Comparison of ENCODE assay signal across 8 cellular contexts in genomic region chr16:2560798-2561133, GRCh38. TPM values are rescaled to one million over a fixed set of nuclear protein-coding genes. Genes with fewer than 3 reads are reported as not detected.
DNase-seq lines count a peak whose midpoint lies in the region; ATAC-seq, FAIRE-seq and TF ChIP-seq lines count a peak whose summit lies in the region.
"Not testable (repeated sequence)": the region's sequence is repeated elsewhere in the genome, so short reads cannot be mapped to it uniquely, and the experiment has no call there.

No MANE protein-coding gene starts in this region.

- not testable (repeated sequence) for H4K20me1 ChIP-seq in HepG2 (ENCODE audit: insufficient read depth, low read length)

- H2AFZ ChIP-seq in HepG2 (ENCODE audit: low read length) = not testable (repeated sequence)

- FAIRE-seq in HepG2 (lab: Jason Lieb, UNC) = peak; percentile 85

- POLR2A ChIA-PET in HepG2 (lab: Yijun Ruan, JAX) = not testable (repeated sequence)

- H3K36me3 ChIP-seq in HepG2 (replicated peaks in 1 of 2; ENCODE audit: control insufficient read depth in 1 of 2, insufficient read depth in 2 of 2, low read length in 2 of 2); upper lobe of left lung: not testable (repeated sequence)

- TF ChIP-seq EP300 in HepG2 (IDR thresholded peaks at IDR 0.05; ENCODE audit: low read depth in 2 of 2, low read length in 2 of 2); HepG2 (CRISPR knock-in tag; IDR thresholded peaks at IDR 0.05; ENCODE audit: borderline replicate concordance); upper lobe of left lung (IDR thresholded peaks at IDR 0.05): not testable (repeated sequence)

- WGBS in HepG2 (ENCODE audit: low lambda C conversion rate) = no CpG with 5 or more reads among the region's 4 CpGs
- WGBS in upper lobe of left lung, 2 donors = 0% methylated on average over 1 of the region's 4 CpGs; no CpG with 5 or more reads in 1 of the 2 donors

- intact Hi-C loops in dorsolateral prefrontal cortex (cut with DNase I); HepG2 (cut with micrococcal nuclease; ENCODE audit: unreplicated experiment): not testable (repeated sequence)

- not testable (repeated sequence) for H3K4me2 ChIP-seq in HepG2 (ENCODE audit: low read depth, low read length)

- BruUV-seq in HepG2 (replicated peaks; lab: Mats Ljungman, UMichigan) = not testable (repeated sequence)

- ATAC-seq in GM18502 (IDR thresholded peaks at IDR 0.05; ENCODE audit: poor library complexity, unreplicated experiment) (peak; percentile 67), HG02763 (IDR thresholded peaks at IDR 0.05; ENCODE audit: unreplicated experiment) (peak; percentile 55), SK-N-SH treated with all-trans-retinoic acid at 6 μM for 48 hours (peak; percentile 99), HepG2 (peak; percentile 92), upper lobe of left lung (ENCODE audit: low FRiP score in 2 of 2) (peak; percentile 86 to 92)

- not testable (repeated sequence) for H3K27me3 ChIP-seq in dorsolateral prefrontal cortex; HepG2 (ENCODE audit: control insufficient read depth in 1 of 2, insufficient read depth in 2 of 2, low read length in 2 of 2); upper lobe of left lung

- H3K9ac ChIP-seq in HepG2 (ENCODE audit: insufficient read depth, low read depth, low read length) = not testable (repeated sequence)

- CTCF ChIA-PET in HepG2 (lab: Yijun Ruan, JAX; ENCODE audit: low intra/inter-chr PET ratio, low total read pairs) = not testable (repeated sequence)

- in situ Hi-C loops in HepG2 (cut with HindIII; ENCODE audit: extremely low pct_ligation_motif_present, low pct_unique_long_range_greater_than_20kb) = not testable (repeated sequence)

- not testable (repeated sequence) for H3K4me3 ChIP-seq in dorsolateral prefrontal cortex; HepG2 (replicated peaks in 1 of 3; ENCODE audit: insufficient read depth in 1 of 3, low read depth in 2 of 3, low read length in 3 of 3); upper lobe of left lung

- TF ChIP-seq RAD21 in HepG2 (CRISPR knock-in tag; IDR thresholded peaks at IDR 0.05) = not testable (repeated sequence)

- H3K27ac ChIP-seq in dorsolateral prefrontal cortex; HepG2 (ENCODE audit: extremely low read length, insufficient read depth, low read length); upper lobe of left lung: not testable (repeated sequence)

- not testable (repeated sequence) for H3K4me1 ChIP-seq in HepG2 (ENCODE audit: insufficient read depth, low read length); upper lobe of left lung

- H3K9me3 ChIP-seq in HepG2 (ENCODE audit: low read length); upper lobe of left lung: not testable (repeated sequence)

- DNase-seq in activated T-cell treated with anti-CD3 and anti-CD28 coated beads, Interleukin-2, amount 50 U/mL, for 1 hour = peak; percentile 70
- DNase-seq in dorsolateral prefrontal cortex = peak; percentile 55 to 84 (median 74)
- not testable (repeated sequence) for DNase-seq in HepG2 (ENCODE audit: low spot score)
- DNase-seq in stimulated activated CD4-positive, alpha-beta T cell treated with anti-CD3 and anti-CD28 coated beads, Interleukin-12 subunit alpha, Interleukin-12 subunit beta, amount 100 ng/mL, for 24 hours (ENCODE audit: low read depth in 2 of 2) = peak; percentile 40 to 60
- DNase-seq in upper lobe of left lung = peak; percentile 79 to 83

- not testable (repeated sequence) for H3K79me2 ChIP-seq in HepG2 (ENCODE audit: insufficient read depth, low read length)

- TF ChIP-seq POLR2A in HepG2 (IDR thresholded peaks at IDR 0.05; ENCODE audit: insufficient read depth in 1 of 2, low read depth in 2 of 2, low read length in 2 of 2); upper lobe of left lung (IDR thresholded peaks at IDR 0.05): not testable (repeated sequence)

- TF ChIP-seq CTCF in dorsolateral prefrontal cortex (IDR thresholded peaks at IDR 0.05 in 54 of 56, conservative IDR thresholded peaks at IDR 0.05 in 2 of 56; ENCODE audit: low read depth in 1 of 56, partially characterized antibody in 56 of 56) = peak in 54 of 56 donors; percentile 18 to 61 (median 45)
- not testable (repeated sequence) for TF ChIP-seq CTCF in HepG2 (CRISPR knock-in tag; IDR thresholded peaks at IDR 0.05)
- TF ChIP-seq CTCF in upper lobe of left lung (IDR thresholded peaks at IDR 0.05) = peak in 2 of 6 experiments; percentile 29 to 33

RNA-seq across cellular contexts. Expression of gene PDPK1, which starts 22.9 kb away (rescaled TPM):
- total RNA-seq in dorsolateral prefrontal cortex = 100 to 1,000 TPM in 95 of 120 experiments, 10 to 100 TPM in 25; 75.2 to 164 (median 115) TPM
- total RNA-seq in HepG2 (2016; rRNA removed; fragmentation: Illumina TruSeq; extraction: Trizol) = 59.6 and 72.9 TPM in 2 replicates
- 53.8 and 58.1 TPM in 2 replicates for total RNA-seq in HepG2 (2016; cell fraction: cytosol; rRNA removed; fragmentation: Illumina TruSeq; extraction: Trizol; ENCODE audit: low read depth)
- 57.5 and 62.0 TPM in 2 replicates for total RNA-seq in HepG2 (2016; cell fraction: insoluble cytoplasmic fraction; rRNA removed; fragmentation: Illumina TruSeq; extraction: Trizol)
- 43.6 and 57.5 TPM in 2 replicates for total RNA-seq in HepG2 (2016; cell fraction: membrane; rRNA removed; fragmentation: Illumina TruSeq; extraction: Trizol)
- total RNA-seq in HepG2 (2016; cell fraction: nucleus; rRNA removed; fragmentation: Illumina TruSeq; extraction: Trizol) = 40.5 and 51.1 TPM in 2 replicates
- polyA plus RNA-seq in HepG2 (2011; rRNA removed) = 129 TPM in 2 replicates
- 93.3 and 120 TPM in 2 replicates for polyA plus RNA-seq in HepG2 (2011; cell fraction: cytosol; rRNA removed)
- polyA plus RNA-seq in HepG2 (2011; cell fraction: nucleus; rRNA removed) = 125 and 138 TPM in 2 replicates
- 68.8 and 96.6 TPM in 2 replicates for polyA plus RNA-seq in HepG2 (2012)
- 21.1 and 27.5 TPM in 2 replicates for polyA plus RNA-seq in HepG2 (2016; cell fraction: cytosol; fragmentation: Illumina TruSeq; extraction: Trizol; ENCODE audit: low read depth)
- polyA plus RNA-seq in HepG2 (2016; cell fraction: insoluble cytoplasmic fraction; fragmentation: Illumina TruSeq; extraction: Trizol; ENCODE audit: low read depth) = 55.5 and 59.6 TPM in 2 replicates
- 31.1 and 35.0 TPM in 2 replicates for polyA plus RNA-seq in HepG2 (2016; cell fraction: membrane; fragmentation: Illumina TruSeq; extraction: Trizol; ENCODE audit: low read depth)
- 66.4 and 80.4 TPM in 2 replicates for polyA plus RNA-seq in HepG2 (2016; cell fraction: nucleus; fragmentation: Illumina TruSeq; extraction: Trizol; ENCODE audit: insufficient read depth, low read depth)
- polyA minus RNA-seq in HepG2 (2011; rRNA and poly(A)+ RNA removed; ENCODE audit: low replicate concordance) = 39.6 and 230 TPM in 2 replicates
- 117 and 142 TPM in 2 replicates for polyA minus RNA-seq in HepG2 (2011; cell fraction: cytosol; rRNA and poly(A)+ RNA removed)
- 118 and 140 TPM in 2 replicates for polyA minus RNA-seq in HepG2 (2011; cell fraction: nucleus; rRNA and poly(A)+ RNA removed)
- 10 to 100 TPM; 39.4 to 83.1 (median 67.2) TPM for total RNA-seq in upper lobe of left lung

RNA-seq across cellular contexts. Expression of gene CEMP1, which starts 29.6 kb away (rescaled TPM):
- total RNA-seq in dorsolateral prefrontal cortex (1 to 10 TPM in 12 of 120 experiments, under 1 TPM in 39, not detected in 69; 0.32 to 1.7 (median 0.77) TPM), HepG2 (2016; rRNA removed; fragmentation: Illumina TruSeq; extraction: Trizol) (not detected in 2 replicates), upper lobe of left lung (10 to 100 TPM in 2 of 6 donors, 1 to 10 TPM in 3, under 1 TPM in 1; 0.91 to 17.0 (median 5.4) TPM)
- not detected in 2 replicates for total RNA-seq in HepG2 (2016; cell fraction: cytosol; rRNA removed; fragmentation: Illumina TruSeq; extraction: Trizol; ENCODE audit: low read depth)
- not detected in 2 replicates for total RNA-seq in HepG2 (2016; cell fraction: insoluble cytoplasmic fraction; rRNA removed; fragmentation: Illumina TruSeq; extraction: Trizol)
- not detected in 2 replicates for total RNA-seq in HepG2 (2016; cell fraction: membrane; rRNA removed; fragmentation: Illumina TruSeq; extraction: Trizol)
- total RNA-seq in HepG2 (2016; cell fraction: nucleus; rRNA removed; fragmentation: Illumina TruSeq; extraction: Trizol) = not detected in 2 replicates
- polyA plus RNA-seq in HepG2 (2011; rRNA removed) = 0.04 TPM in 1 of 2 replicates, not detected in the other
- polyA plus RNA-seq in HepG2 (2011; cell fraction: cytosol; rRNA removed) = not detected in 2 replicates
- 0.16 TPM in 1 of 2 replicates, not detected in the other for polyA plus RNA-seq in HepG2 (2011; cell fraction: nucleus; rRNA removed)
- not detected in 2 replicates for polyA plus RNA-seq in HepG2 (2012)
- polyA plus RNA-seq in HepG2 (2016; cell fraction: cytosol; fragmentation: Illumina TruSeq; extraction: Trizol; ENCODE audit: low read depth) = not detected in 2 replicates
- polyA plus RNA-seq in HepG2 (2016; cell fraction: insoluble cytoplasmic fraction; fragmentation: Illumina TruSeq; extraction: Trizol; ENCODE audit: low read depth) = not detected in 2 replicates
- polyA plus RNA-seq in HepG2 (2016; cell fraction: membrane; fragmentation: Illumina TruSeq; extraction: Trizol; ENCODE audit: low read depth) = not detected in 2 replicates
- polyA plus RNA-seq in HepG2 (2016; cell fraction: nucleus; fragmentation: Illumina TruSeq; extraction: Trizol; ENCODE audit: insufficient read depth, low read depth) = not detected in 2 replicates
- 0.10 and 0.16 TPM in 2 replicates for polyA minus RNA-seq in HepG2 (2011; rRNA and poly(A)+ RNA removed; ENCODE audit: low replicate concordance)
- polyA minus RNA-seq in HepG2 (2011; cell fraction: cytosol; rRNA and poly(A)+ RNA removed) = not detected in 2 replicates
- 0.37 and 0.52 TPM in 2 replicates for polyA minus RNA-seq in HepG2 (2011; cell fraction: nucleus; rRNA and poly(A)+ RNA removed)

RNA-seq across cellular contexts. Expression of gene AMDHD2, which starts 40.6 kb away (rescaled TPM):
- total RNA-seq in dorsolateral prefrontal cortex (10 to 100 TPM; 26.9 to 73.4 (median 42.9) TPM), HepG2 (2016; rRNA removed; fragmentation: Illumina TruSeq; extraction: Trizol) (13.8 and 39.1 TPM in 2 replicates), upper lobe of left lung (100 to 1,000 TPM in 1 of 6 donors, 10 to 100 TPM in 5; 33.0 to 126 (median 68.4) TPM)
- 14.4 and 16.3 TPM in 2 replicates for total RNA-seq in HepG2 (2016; cell fraction: cytosol; rRNA removed; fragmentation: Illumina TruSeq; extraction: Trizol; ENCODE audit: low read depth)
- 15.5 and 37.7 TPM in 2 replicates for total RNA-seq in HepG2 (2016; cell fraction: insoluble cytoplasmic fraction; rRNA removed; fragmentation: Illumina TruSeq; extraction: Trizol)
- 11.4 and 12.8 TPM in 2 replicates for total RNA-seq in HepG2 (2016; cell fraction: membrane; rRNA removed; fragmentation: Illumina TruSeq; extraction: Trizol)
- total RNA-seq in HepG2 (2016; cell fraction: nucleus; rRNA removed; fragmentation: Illumina TruSeq; extraction: Trizol) = 56.5 and 57.9 TPM in 2 replicates
- polyA plus RNA-seq in HepG2 (2011; rRNA removed) = 33.5 and 51.3 TPM in 2 replicates
- 12.9 and 24.3 TPM in 2 replicates for polyA plus RNA-seq in HepG2 (2011; cell fraction: cytosol; rRNA removed)
- 624 and 803 TPM in 2 replicates for polyA plus RNA-seq in HepG2 (2011; cell fraction: nucleus; rRNA removed)
- 30.1 and 34.2 TPM in 2 replicates for polyA plus RNA-seq in HepG2 (2012)
- polyA plus RNA-seq in HepG2 (2016; cell fraction: cytosol; fragmentation: Illumina TruSeq; extraction: Trizol; ENCODE audit: low read depth) = 5.3 and 8.4 TPM in 2 replicates
- 11.9 and 12.8 TPM in 2 replicates for polyA plus RNA-seq in HepG2 (2016; cell fraction: insoluble cytoplasmic fraction; fragmentation: Illumina TruSeq; extraction: Trizol; ENCODE audit: low read depth)
- 7.2 and 9.8 TPM in 2 replicates for polyA plus RNA-seq in HepG2 (2016; cell fraction: membrane; fragmentation: Illumina TruSeq; extraction: Trizol; ENCODE audit: low read depth)
- 125 and 129 TPM in 2 replicates for polyA plus RNA-seq in HepG2 (2016; cell fraction: nucleus; fragmentation: Illumina TruSeq; extraction: Trizol; ENCODE audit: insufficient read depth, low read depth)
- 20.8 and 63.2 TPM in 2 replicates for polyA minus RNA-seq in HepG2 (2011; rRNA and poly(A)+ RNA removed; ENCODE audit: low replicate concordance)
- polyA minus RNA-seq in HepG2 (2011; cell fraction: cytosol; rRNA and poly(A)+ RNA removed) = 11.8 and 13.7 TPM in 2 replicates
- polyA minus RNA-seq in HepG2 (2011; cell fraction: nucleus; rRNA and poly(A)+ RNA removed) = 81.2 and 102 TPM in 2 replicates

RNA-seq across cellular contexts. Expression of gene ATP6V0C, which starts 47.0 kb away (rescaled TPM):
- 100 to 1,000 TPM; 283 to 670 (median 496) TPM for total RNA-seq in dorsolateral prefrontal cortex
- 7.2 and 10.4 TPM in 2 replicates for total RNA-seq in HepG2 (2016; rRNA removed; fragmentation: Illumina TruSeq; extraction: Trizol)
- total RNA-seq in HepG2 (2016; cell fraction: cytosol; rRNA removed; fragmentation: Illumina TruSeq; extraction: Trizol; ENCODE audit: low read depth) = 7.6 and 9.4 TPM in 2 replicates
- total RNA-seq in HepG2 (2016; cell fraction: insoluble cytoplasmic fraction; rRNA removed; fragmentation: Illumina TruSeq; extraction: Trizol) = 5.7 and 10.1 TPM in 2 replicates
- 11.1 and 14.0 TPM in 2 replicates for total RNA-seq in HepG2 (2016; cell fraction: membrane; rRNA removed; fragmentation: Illumina TruSeq; extraction: Trizol)
- 13.6 and 17.3 TPM in 2 replicates for total RNA-seq in HepG2 (2016; cell fraction: nucleus; rRNA removed; fragmentation: Illumina TruSeq; extraction: Trizol)
- polyA plus RNA-seq in HepG2 (2011; rRNA removed) = 20.1 and 21.1 TPM in 2 replicates
- 29.7 and 32.0 TPM in 2 replicates for polyA plus RNA-seq in HepG2 (2011; cell fraction: cytosol; rRNA removed)
- polyA plus RNA-seq in HepG2 (2011; cell fraction: nucleus; rRNA removed) = 42.5 and 51.4 TPM in 2 replicates
- polyA plus RNA-seq in HepG2 (2012) = 133 and 154 TPM in 2 replicates
- 106 and 119 TPM in 2 replicates for polyA plus RNA-seq in HepG2 (2016; cell fraction: cytosol; fragmentation: Illumina TruSeq; extraction: Trizol; ENCODE audit: low read depth)
- 50.3 and 60.7 TPM in 2 replicates for polyA plus RNA-seq in HepG2 (2016; cell fraction: insoluble cytoplasmic fraction; fragmentation: Illumina TruSeq; extraction: Trizol; ENCODE audit: low read depth)
- 97.9 and 104 TPM in 2 replicates for polyA plus RNA-seq in HepG2 (2016; cell fraction: membrane; fragmentation: Illumina TruSeq; extraction: Trizol; ENCODE audit: low read depth)
- 168 and 190 TPM in 2 replicates for polyA plus RNA-seq in HepG2 (2016; cell fraction: nucleus; fragmentation: Illumina TruSeq; extraction: Trizol; ENCODE audit: insufficient read depth, low read depth)
- polyA minus RNA-seq in HepG2 (2011; rRNA and poly(A)+ RNA removed; ENCODE audit: low replicate concordance) = 20.0 and 29.5 TPM in 2 replicates
- 52.8 and 62.5 TPM in 2 replicates for polyA minus RNA-seq in HepG2 (2011; cell fraction: cytosol; rRNA and poly(A)+ RNA removed)
- polyA minus RNA-seq in HepG2 (2011; cell fraction: nucleus; rRNA and poly(A)+ RNA removed) = 10.4 and 11.5 TPM in 2 replicates
- total RNA-seq in upper lobe of left lung = 100 to 1,000 TPM in 4 of 6 donors, 10 to 100 TPM in 2; 84.9 to 332 (median 164) TPM
